In the genomic region with DNA sequence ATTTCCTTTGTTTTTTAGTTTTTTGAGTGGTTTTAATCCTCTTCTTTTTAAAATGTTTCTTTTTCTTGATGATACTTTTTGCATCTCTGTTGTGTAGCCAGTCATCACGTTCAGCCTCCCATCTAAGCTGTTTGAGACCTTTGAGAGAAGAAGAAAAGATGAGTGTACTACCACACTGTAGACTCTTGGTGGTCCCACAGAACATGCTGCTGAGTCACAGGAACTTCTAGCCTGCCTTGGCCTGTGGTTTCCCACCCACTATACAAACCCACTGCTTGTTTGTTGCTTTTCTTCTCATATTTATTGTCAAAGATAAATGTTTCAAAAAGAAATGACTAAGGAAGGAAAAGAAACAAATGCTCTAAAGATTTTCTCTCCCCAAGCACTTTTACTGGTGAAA, we compare ENCODE assay signal across 1 cellular context.
TF ChIP-seq lines count a peak whose summit lies in the region.

No MANE protein-coding gene starts in this region.

TF ChIP-seq in GM23338, 12 proteins besides CTCF, POLR2A, EP300 and RAD21:
- TF ChIP-seq JUNB (IDR thresholded peaks at IDR 0.05; ENCODE audit: unreplicated experiment), result no peak
- no peak for TF ChIP-seq STAT1 (IDR thresholded peaks at IDR 0.05; ENCODE audit: unreplicated experiment)
- TF ChIP-seq ZNF114 (CRISPR knock-in tag; IDR thresholded peaks at IDR 0.05), result no peak
- TF ChIP-seq, protein P1, sequence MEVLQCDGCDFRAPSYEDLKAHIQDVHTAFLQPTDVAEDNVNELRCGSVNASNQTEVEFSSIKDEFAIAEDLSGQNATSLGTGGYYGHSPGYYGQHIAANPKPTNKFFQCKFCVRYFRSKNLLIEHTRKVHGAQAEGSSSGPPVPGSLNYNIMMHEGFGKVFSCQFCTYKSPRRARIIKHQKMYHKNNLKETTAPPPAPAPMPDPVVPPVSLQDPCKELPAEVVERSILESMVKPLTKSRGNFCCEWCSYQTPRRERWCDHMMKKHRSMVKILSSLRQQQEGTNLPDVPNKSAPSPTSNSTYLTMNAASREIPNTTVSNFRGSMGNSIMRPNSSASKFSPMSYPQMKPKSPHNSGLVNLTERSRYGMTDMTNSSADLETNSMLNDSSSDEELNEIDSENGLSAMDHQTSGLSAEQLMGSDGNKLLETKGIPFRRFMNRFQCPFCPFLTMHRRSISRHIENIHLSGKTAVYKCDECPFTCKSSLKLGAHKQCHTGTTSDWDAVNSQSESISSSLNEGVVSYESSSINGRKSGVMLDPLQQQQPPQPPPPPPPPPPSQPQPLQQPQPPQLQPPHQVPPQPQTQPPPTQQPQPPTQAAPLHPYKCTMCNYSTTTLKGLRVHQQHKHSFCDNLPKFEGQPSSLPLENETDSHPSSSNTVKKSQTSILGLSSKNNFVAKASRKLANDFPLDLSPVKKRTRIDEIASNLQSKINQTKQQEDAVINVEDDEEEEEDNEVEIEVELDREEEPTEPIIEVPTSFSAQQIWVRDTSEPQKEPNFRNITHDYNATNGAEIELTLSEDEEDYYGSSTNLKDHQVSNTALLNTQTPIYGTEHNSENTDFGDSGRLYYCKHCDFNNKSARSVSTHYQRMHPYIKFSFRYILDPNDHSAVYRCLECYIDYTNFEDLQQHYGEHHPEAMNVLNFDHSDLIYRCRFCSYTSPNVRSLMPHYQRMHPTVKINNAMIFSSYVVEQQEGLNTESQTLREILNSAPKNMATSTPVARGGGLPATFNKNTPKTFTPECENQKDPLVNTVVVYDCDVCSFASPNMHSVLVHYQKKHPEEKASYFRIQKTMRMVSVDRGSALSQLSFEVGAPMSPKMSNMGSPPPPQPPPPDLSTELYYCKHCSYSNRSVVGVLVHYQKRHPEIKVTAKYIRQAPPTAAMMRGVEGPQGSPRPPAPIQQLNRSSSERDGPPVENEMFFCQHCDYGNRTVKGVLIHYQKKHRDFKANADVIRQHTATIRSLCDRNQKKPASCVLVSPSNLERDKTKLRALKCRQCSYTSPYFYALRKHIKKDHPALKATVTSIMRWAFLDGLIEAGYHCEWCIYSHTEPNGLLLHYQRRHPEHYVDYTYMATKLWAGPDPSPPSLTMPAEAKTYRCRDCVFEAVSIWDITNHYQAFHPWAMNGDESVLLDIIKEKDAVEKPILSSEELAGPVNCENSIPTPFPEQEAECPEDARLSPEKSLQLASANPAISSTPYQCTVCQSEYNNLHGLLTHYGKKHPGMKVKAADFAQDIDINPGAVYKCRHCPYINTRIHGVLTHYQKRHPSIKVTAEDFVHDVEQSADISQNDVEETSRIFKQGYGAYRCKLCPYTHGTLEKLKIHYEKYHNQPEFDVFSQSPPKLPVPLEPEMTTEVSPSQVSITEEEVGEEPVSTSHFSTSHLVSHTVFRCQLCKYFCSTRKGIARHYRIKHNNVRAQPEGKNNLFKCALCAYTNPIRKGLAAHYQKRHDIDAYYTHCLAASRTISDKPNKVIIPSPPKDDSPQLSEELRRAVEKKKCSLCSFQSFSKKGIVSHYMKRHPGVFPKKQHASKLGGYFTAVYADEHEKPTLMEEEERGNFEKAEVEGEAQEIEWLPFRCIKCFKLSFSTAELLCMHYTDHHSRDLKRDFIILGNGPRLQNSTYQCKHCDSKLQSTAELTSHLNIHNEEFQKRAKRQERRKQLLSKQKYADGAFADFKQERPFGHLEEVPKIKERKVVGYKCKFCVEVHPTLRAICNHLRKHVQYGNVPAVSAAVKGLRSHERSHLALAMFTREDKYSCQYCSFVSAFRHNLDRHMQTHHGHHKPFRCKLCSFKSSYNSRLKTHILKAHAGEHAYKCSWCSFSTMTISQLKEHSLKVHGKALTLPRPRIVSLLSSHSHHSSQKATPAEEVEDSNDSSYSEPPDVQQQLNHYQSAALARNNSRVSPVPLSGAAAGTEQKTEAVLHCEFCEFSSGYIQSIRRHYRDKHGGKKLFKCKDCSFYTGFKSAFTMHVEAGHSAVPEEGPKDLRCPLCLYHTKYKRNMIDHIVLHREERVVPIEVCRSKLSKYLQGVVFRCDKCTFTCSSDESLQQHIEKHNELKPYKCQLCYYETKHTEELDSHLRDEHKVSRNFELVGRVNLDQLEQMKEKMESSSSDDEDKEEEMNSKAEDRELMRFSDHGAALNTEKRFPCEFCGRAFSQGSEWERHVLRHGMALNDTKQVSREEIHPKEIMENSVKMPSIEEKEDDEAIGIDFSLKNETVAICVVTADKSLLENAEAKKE (CRISPR knock-in tag; IDR thresholded peaks at IDR 0.05), result no peak
- TF ChIP-seq NANOG (IDR thresholded peaks at IDR 0.05; ENCODE audit: borderline replicate concordance), result no peak
- no peak for TF ChIP-seq CREB1 (CRISPR knock-in tag; IDR thresholded peaks at IDR 0.05; ENCODE audit: low read depth)
- TF ChIP-seq, protein P2, sequence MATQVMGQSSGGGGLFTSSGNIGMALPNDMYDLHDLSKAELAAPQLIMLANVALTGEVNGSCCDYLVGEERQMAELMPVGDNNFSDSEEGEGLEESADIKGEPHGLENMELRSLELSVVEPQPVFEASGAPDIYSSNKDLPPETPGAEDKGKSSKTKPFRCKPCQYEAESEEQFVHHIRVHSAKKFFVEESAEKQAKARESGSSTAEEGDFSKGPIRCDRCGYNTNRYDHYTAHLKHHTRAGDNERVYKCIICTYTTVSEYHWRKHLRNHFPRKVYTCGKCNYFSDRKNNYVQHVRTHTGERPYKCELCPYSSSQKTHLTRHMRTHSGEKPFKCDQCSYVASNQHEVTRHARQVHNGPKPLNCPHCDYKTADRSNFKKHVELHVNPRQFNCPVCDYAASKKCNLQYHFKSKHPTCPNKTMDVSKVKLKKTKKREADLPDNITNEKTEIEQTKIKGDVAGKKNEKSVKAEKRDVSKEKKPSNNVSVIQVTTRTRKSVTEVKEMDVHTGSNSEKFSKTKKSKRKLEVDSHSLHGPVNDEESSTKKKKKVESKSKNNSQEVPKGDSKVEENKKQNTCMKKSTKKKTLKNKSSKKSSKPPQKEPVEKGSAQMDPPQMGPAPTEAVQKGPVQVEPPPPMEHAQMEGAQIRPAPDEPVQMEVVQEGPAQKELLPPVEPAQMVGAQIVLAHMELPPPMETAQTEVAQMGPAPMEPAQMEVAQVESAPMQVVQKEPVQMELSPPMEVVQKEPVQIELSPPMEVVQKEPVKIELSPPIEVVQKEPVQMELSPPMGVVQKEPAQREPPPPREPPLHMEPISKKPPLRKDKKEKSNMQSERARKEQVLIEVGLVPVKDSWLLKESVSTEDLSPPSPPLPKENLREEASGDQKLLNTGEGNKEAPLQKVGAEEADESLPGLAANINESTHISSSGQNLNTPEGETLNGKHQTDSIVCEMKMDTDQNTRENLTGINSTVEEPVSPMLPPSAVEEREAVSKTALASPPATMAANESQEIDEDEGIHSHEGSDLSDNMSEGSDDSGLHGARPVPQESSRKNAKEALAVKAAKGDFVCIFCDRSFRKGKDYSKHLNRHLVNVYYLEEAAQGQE (IDR thresholded peaks at IDR 0.05; ENCODE audit: unreplicated experiment), result no peak
- TF ChIP-seq EZH2 (IDR thresholded peaks at IDR 0.05; ENCODE audit: low read depth, unreplicated experiment), result no peak
- no peak for TF ChIP-seq POLR2AphosphoS5 (IDR thresholded peaks at IDR 0.05; ENCODE audit: low read depth)
- no peak for TF ChIP-seq EZH2phosphoT487 (IDR thresholded peaks at IDR 0.05; ENCODE audit: unreplicated experiment)
- TF ChIP-seq, protein P3, sequence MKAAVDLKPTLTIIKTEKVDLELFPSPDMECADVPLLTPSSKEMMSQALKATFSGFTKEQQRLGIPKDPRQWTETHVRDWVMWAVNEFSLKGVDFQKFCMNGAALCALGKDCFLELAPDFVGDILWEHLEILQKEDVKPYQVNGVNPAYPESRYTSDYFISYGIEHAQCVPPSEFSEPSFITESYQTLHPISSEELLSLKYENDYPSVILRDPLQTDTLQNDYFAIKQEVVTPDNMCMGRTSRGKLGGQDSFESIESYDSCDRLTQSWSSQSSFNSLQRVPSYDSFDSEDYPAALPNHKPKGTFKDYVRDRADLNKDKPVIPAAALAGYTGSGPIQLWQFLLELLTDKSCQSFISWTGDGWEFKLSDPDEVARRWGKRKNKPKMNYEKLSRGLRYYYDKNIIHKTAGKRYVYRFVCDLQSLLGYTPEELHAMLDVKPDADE (IDR thresholded peaks at IDR 0.05), result no peak
- no peak for TF ChIP-seq ZNF331 (CRISPR knock-in tag; IDR thresholded peaks at IDR 0.05; ENCODE audit: low read depth)
